Comparison of ENCODE assay signal across 10 cellular contexts in the genomic region with DNA sequence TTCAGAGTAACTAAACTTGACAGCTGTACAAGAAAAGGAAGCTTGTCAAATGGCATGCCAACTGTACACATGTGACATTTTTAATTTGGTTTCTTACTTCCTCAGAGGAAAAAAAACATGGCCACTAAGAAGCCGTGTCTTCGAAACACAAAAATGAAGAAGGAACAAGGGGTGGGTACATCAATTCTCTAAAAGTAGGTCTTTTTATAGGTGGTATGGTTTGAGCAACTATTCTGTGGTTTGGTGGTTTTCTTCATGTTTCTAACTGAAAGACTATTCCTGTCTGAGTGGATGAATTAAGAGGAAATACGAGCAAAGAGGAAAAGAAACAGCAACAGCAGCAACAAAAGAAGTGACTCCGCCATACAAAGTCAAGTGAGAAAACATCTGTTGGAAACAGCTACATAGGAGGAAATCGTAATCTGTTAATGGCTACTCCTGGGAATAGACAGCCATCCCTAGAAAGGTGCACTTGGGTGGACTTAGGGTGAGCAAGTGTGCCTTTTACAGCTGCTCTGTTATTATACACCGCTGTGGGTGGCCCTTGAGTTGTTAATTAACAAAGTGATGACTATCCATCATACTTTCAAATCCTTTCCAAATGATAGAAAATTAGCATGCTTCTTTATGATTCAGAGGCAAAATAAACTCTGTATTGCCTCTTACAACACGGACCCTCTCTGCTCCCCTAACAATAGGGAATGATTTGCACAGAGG.
DNase-seq lines count a peak whose midpoint lies in the region; ATAC-seq and TF ChIP-seq lines count a peak whose summit lies in the region.
"Had no signal": no experiment of that assay in that cellular context is flagged by ENCODE, and none has a peak within 500 bp of the region (broad histone marks: within the 10 kb centered on the region; RNA-seq: fewer than 3 reads in every experiment).

No MANE protein-coding gene starts in this region.

- H3K27me3 ChIP-seq in upper lobe of right lung = no peaks in the 10 kb centered on the region
- no peaks in the 10 kb centered on the region for H3K27me3 ChIP-seq in aorta (ENCODE audit: control insufficient read depth in 1 of 2, insufficient read depth in 2 of 2, low read length in 1 of 2)

- intact Hi-C loops in activated CD8-positive, alpha-beta T cell treated with anti-CD3 and anti-CD28 coated beads for 36 hours (cut with micrococcal nuclease) = no loop called here
- intact Hi-C loops in upper lobe of right lung (cut with DNase I) (no loop called here), aorta (cut with DNase I) (no loop called here)

- H3K4me1 ChIP-seq in upper lobe of right lung (no peaks in the 10 kb centered on the region), aorta (ENCODE audit: control insufficient read depth in 1 of 2, insufficient read depth in 2 of 2, low read length in 2 of 2) (no peaks in the 10 kb centered on the region)

- H3K27me3 Mint-ChIP-seq in stimulated activated naive CD8-positive, alpha-beta T cell treated with anti-CD3 and anti-CD28 coated beads, Interleukin-15, Interleukin-2, amounts not matched to agents 100 ng/mL and 50 ng/mL, for 24 hours = no peaks in the 10 kb centered on the region
- H3K27me3 Mint-ChIP-seq in activated CD8-positive, alpha-beta T cell treated with anti-CD3 and anti-CD28 coated beads for 36 hours = peaks cover 3% of the 10 kb centered on the region

- H3K27ac Mint-ChIP-seq in stimulated activated naive CD8-positive, alpha-beta T cell treated with anti-CD3 and anti-CD28 coated beads, Interleukin-15, Interleukin-2, amounts not matched to agents 100 ng/mL and 50 ng/mL, for 24 hours = peak overlapping the region; percentile 1
- H3K27ac Mint-ChIP-seq in activated CD8-positive, alpha-beta T cell treated with anti-CD3 and anti-CD28 coated beads for 36 hours = no peak overlapping the region

- peaks cover 15% of the 10 kb centered on the region for H3K4me1 Mint-ChIP-seq in stimulated activated naive CD8-positive, alpha-beta T cell treated with anti-CD3 and anti-CD28 coated beads, Interleukin-15, Interleukin-2, amounts not matched to agents 100 ng/mL and 50 ng/mL, for 24 hours (ENCODE audit: low read depth)
- H3K4me1 Mint-ChIP-seq in activated CD8-positive, alpha-beta T cell treated with anti-CD3 and anti-CD28 coated beads for 36 hours (ENCODE audit: low read depth) = peaks cover 12% of the 10 kb centered on the region

- H3K36me3 ChIP-seq in upper lobe of right lung (no peaks in the 10 kb centered on the region), aorta (ENCODE audit: control insufficient read depth in 1 of 2, insufficient read depth in 2 of 2, low read length in 1 of 2) (no peaks in the 10 kb centered on the region)

- 76 to 79% methylated on average over 7 of the region's 7 CpGs for WGBS in aorta, 2 donors

- H3K9me3 ChIP-seq in upper lobe of right lung (no peaks in the 10 kb centered on the region), aorta (ENCODE audit: control insufficient read depth, low read length) (no peaks in the 10 kb centered on the region)

- TF ChIP-seq CTCF in activated CD8-positive, alpha-beta T cell treated with anti-CD3 and anti-CD28 coated beads for 36 hours (IDR thresholded peaks at IDR 0.05) = no peak
- TF ChIP-seq CTCF in upper lobe of right lung (IDR thresholded peaks at IDR 0.05) = no peak

- POLR2A ChIA-PET in activated CD8-positive, alpha-beta T cell treated with anti-CD3 and anti-CD28 coated beads for 36 hours (lab: Charles Lee) = no interaction called here
- POLR2A ChIA-PET in HEK293T (lab: Yijun Ruan, JAX) = no interaction called here

- peak overlapping the region; percentile 11 for H3K4me3 Mint-ChIP-seq in stimulated activated naive CD8-positive, alpha-beta T cell treated with anti-CD3 and anti-CD28 coated beads, Interleukin-15, Interleukin-2, amounts not matched to agents 100 ng/mL and 50 ng/mL, for 24 hours
- peak overlapping the region; percentile 4 for H3K4me3 Mint-ChIP-seq in activated CD8-positive, alpha-beta T cell treated with anti-CD3 and anti-CD28 coated beads for 36 hours

- no peak for ATAC-seq in stimulated activated naive CD8-positive, alpha-beta T cell treated with anti-CD3 and anti-CD28 coated beads, Interleukin-15, Interleukin-2, amounts not matched to agents 100 U/mL and 50 U/mL, for 24 hours
- ATAC-seq in activated CD8-positive, alpha-beta T cell treated with anti-CD3 and anti-CD28 coated beads for 36 hours = no peak
- ATAC-seq in upper lobe of right lung (peak; percentile 68), aorta (ENCODE audit: low FRiP score) (no peak)

- no peak overlapping the region for H3K27ac ChIP-seq in upper lobe of right lung
- no peak overlapping the region for H3K27ac ChIP-seq in aorta (ENCODE audit: low read depth in 1 of 2, low read length in 2 of 2)
- H3K27ac ChIP-seq: C4-2B had no signal

- H3K4me3 ChIP-seq in upper lobe of right lung (no peak overlapping the region), aorta (ENCODE audit: low read length in 2 of 2) (no peak overlapping the region)

- CTCF ChIA-PET in activated CD8-positive, alpha-beta T cell treated with anti-CD3 and anti-CD28 coated beads for 36 hours (lab: Charles Lee) = no interaction called here
- CTCF ChIA-PET in HEK293T (lab: Yijun Ruan, JAX) = no interaction called here

- H3K9me3 Mint-ChIP-seq in stimulated activated naive CD8-positive, alpha-beta T cell treated with anti-CD3 and anti-CD28 coated beads, Interleukin-15, Interleukin-2, amounts not matched to agents 100 ng/mL and 50 ng/mL, for 24 hours = no peaks in the 10 kb centered on the region
- peaks cover 1% of the 10 kb centered on the region for H3K9me3 Mint-ChIP-seq in activated CD8-positive, alpha-beta T cell treated with anti-CD3 and anti-CD28 coated beads for 36 hours

- H3K36me3 Mint-ChIP-seq in stimulated activated naive CD8-positive, alpha-beta T cell treated with anti-CD3 and anti-CD28 coated beads, Interleukin-15, Interleukin-2, amounts not matched to agents 100 ng/mL and 50 ng/mL, for 24 hours (ENCODE audit: low read depth) = no peaks in the 10 kb centered on the region
- H3K36me3 Mint-ChIP-seq in activated CD8-positive, alpha-beta T cell treated with anti-CD3 and anti-CD28 coated beads for 36 hours (ENCODE audit: low read depth) = no peaks in the 10 kb centered on the region
- H3K36me3 Mint-ChIP-seq: IgD-negative memory B cell had no signal

- DNase-seq in stimulated activated naive CD8-positive, alpha-beta T cell treated with anti-CD3 and anti-CD28 coated beads, Interleukin-15, Interleukin-2, amounts not matched to agents 100 U/mL and 50 U/mL, for 24 hours = no peak
- peak; percentile 79 for DNase-seq in NCI-H128 (lab: John Stamatoyannopoulos, UW; ENCODE audit: unreplicated experiment)
- no peak for DNase-seq in activated CD8-positive, alpha-beta T cell treated with anti-CD3 and anti-CD28 coated beads for 36 hours
- no peak for DNase-seq in upper lobe of right lung
- DNase-seq in NCI-H146 treated with DMSO at 0.1 percent for 48 hours (lab: John Stamatoyannopoulos, UW; ENCODE audit: unreplicated experiment) = no peak
- no peak for DNase-seq in HEK293T (ENCODE audit: extremely low spot score)
- no peak for DNase-seq in aorta

TF ChIP-seq in HEK293T, 16 proteins besides CTCF, POLR2A, EP300 and RAD21:
- no peak for TF ChIP-seq SP1 (IDR thresholded peaks at IDR 0.05)
- TF ChIP-seq CTBP1 (IDR thresholded peaks at IDR 0.05; ENCODE audit: borderline replicate concordance) = no peak
- TF ChIP-seq FOXA1 (IDR thresholded peaks at IDR 0.05) = no peak
- TF ChIP-seq FOXM1 (IDR thresholded peaks at IDR 0.05; ENCODE audit: borderline replicate concordance) = no peak
- no peak for TF ChIP-seq LEF1 (IDR thresholded peaks at IDR 0.05; ENCODE audit: borderline replicate concordance)
- no peak for TF ChIP-seq HDGF (IDR thresholded peaks at IDR 0.05; ENCODE audit: borderline replicate concordance)
- no peak for TF ChIP-seq FOXK2 (IDR thresholded peaks at IDR 0.05)
- TF ChIP-seq ELF4 (IDR thresholded peaks at IDR 0.05) = no peak
- TF ChIP-seq ARNT (IDR thresholded peaks at IDR 0.05) = no peak
- TF ChIP-seq SUZ12 (IDR thresholded peaks at IDR 0.05) = no peak
- TF ChIP-seq NFRKB (IDR thresholded peaks at IDR 0.05) = no peak
- TF ChIP-seq TARDBP (IDR thresholded peaks at IDR 0.05) = no peak
- no peak for TF ChIP-seq BHLHE40 (IDR thresholded peaks at IDR 0.05; ENCODE audit: borderline replicate concordance)
- no peak for TF ChIP-seq L3MBTL2 (conservative IDR thresholded peaks at IDR 0.05)
- no peak for TF ChIP-seq ZNF384 (IDR thresholded peaks at IDR 0.05)
- TF ChIP-seq, protein P1, sequence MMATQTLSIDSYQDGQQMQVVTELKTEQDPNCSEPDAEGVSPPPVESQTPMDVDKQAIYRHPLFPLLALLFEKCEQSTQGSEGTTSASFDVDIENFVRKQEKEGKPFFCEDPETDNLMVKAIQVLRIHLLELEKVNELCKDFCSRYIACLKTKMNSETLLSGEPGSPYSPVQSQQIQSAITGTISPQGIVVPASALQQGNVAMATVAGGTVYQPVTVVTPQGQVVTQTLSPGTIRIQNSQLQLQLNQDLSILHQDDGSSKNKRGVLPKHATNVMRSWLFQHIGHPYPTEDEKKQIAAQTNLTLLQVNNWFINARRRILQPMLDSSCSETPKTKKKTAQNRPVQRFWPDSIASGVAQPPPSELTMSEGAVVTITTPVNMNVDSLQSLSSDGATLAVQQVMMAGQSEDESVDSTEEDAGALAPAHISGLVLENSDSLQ (IDR thresholded peaks at IDR 0.05) = no peak
